ENCODE assay signal across 14 cellular contexts in the genomic region with DNA sequence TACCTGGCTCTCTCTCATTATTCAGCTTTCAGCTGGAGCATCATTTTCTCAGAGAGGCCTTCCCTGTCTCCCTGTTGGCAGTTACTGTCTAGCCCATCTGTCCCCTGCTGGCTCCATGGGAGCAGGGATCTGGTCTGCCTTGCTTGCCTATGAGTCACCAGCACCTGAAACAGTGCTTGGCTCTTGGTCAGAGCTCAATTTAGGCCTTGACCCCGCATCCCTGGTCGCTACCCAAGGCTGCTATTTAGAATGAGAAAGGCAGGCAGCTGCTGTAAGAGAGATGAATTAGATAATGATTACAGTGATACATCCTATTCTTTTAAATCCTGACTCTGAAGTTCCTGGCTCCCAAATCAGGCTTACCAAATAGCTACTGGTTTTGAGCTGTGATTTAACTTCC. TPM values are rescaled to one million over a fixed set of nuclear protein-coding genes. Genes with fewer than 3 reads are reported as not detected.
DNase-seq lines count a peak whose midpoint lies in the region; ATAC-seq and TF ChIP-seq lines count a peak whose summit lies in the region.
"Had no signal": no experiment of that assay in that cellular context is flagged by ENCODE, and none has a peak within 500 bp of the region (broad histone marks: within the 10 kb centered on the region; RNA-seq: fewer than 3 reads in every experiment).

No MANE protein-coding gene starts in this region.

- H3K9me3 ChIP-seq in gastrocnemius medialis = no peaks in the 10 kb centered on the region

- TF ChIP-seq CTCF in foreskin keratinocyte (conservative IDR thresholded peaks at IDR 0.05) (no peak), gastrocnemius medialis (IDR thresholded peaks at IDR 0.05 in 4 of 5, conservative IDR thresholded peaks at IDR 0.05 in 1 of 5) (no peak), GM13977 (IDR thresholded peaks at IDR 0.05; ENCODE audit: extremely low read depth, insufficient read depth, missing control alignments) (no peak)

- DNase-seq in NCI-H748 (lab: John Stamatoyannopoulos, UW; ENCODE audit: unreplicated experiment) (peak; percentile 24), NCI-H748 treated with DMSO at 0.1 percent for 48 hours (lab: John Stamatoyannopoulos, UW) (no peak), NCI-H69 (lab: John Stamatoyannopoulos, UW) (peak; percentile 83), foreskin keratinocyte (no peak), gastrocnemius medialis (peak; percentile 32 to 74), GM19240 (ENCODE audit: insufficient read length, low spot score) (no peak), GOT3 (lab: John Stamatoyannopoulos, UW) (no peak), GM13977 (ENCODE audit: low spot score) (no peak)
- DNase-seq: ACHN; activated T-cell treated with anti-CD3 and anti-CD28 coated beads, Interleukin-2, amount 50 U/mL, for 1 hour; effector CD4-positive, alpha-beta T cell; NCI-H1105; stimulated activated CD4-positive, alpha-beta T cell treated with anti-CD3 and anti-CD28 coated beads, Interleukin-2, amount 100 ng/mL, for 24 hours had no signal

- ATAC-seq in foreskin keratinocyte (peak; percentile 25), gastrocnemius medialis (peak; percentile 92 to 98)
- ATAC-seq: activated CD4-positive, CD25-positive, alpha-beta regulatory T cell treated with anti-CD3 and anti-CD28 coated beads, Interleukin-2, amount 50 U/mL, for 24 hours had no signal

- H3K36me3 ChIP-seq in gastrocnemius medialis = no peaks in the 10 kb centered on the region

- no peak overlapping the region for H3K4me3 ChIP-seq in gastrocnemius medialis

- no peak for TF ChIP-seq POLR2A in gastrocnemius medialis (IDR thresholded peaks at IDR 0.05)

- in situ Hi-C loops in gastrocnemius medialis (cut with MboI; ENCODE audit: low sequenced_read_pairs in 4 of 4) = no loop called here
- in situ Hi-C loops in GM13977 (cut with MboI; ENCODE audit: low pct_unique_long_range_greater_than_20kb, low sequenced_read_pairs, unreplicated experiment) = no loop called here

- no peaks in the 10 kb centered on the region for H3K4me1 ChIP-seq in foreskin keratinocyte
- H3K4me1 ChIP-seq in gastrocnemius medialis = peaks cover 0 to 3% of the 10 kb centered on the region in 2 donors

- no peak overlapping the region for H3K27ac ChIP-seq in foreskin keratinocyte
- peak overlapping the region in 3 of 4 donors; percentile 5 to 64 (median 9) for H3K27ac ChIP-seq in gastrocnemius medialis

- intact Hi-C loops in gastrocnemius medialis (cut with DNase I; ENCODE audit: low total_unique reads) = no loop called here

- no peaks in the 10 kb centered on the region for H3K27me3 ChIP-seq in foreskin keratinocyte
- H3K27me3 ChIP-seq in gastrocnemius medialis = no peaks in the 10 kb centered on the region

RNA-seq across cellular contexts. Expression of gene KCNE4, which starts 32.9 kb away (rescaled TPM):
- total RNA-seq in foreskin keratinocyte (0.14 TPM in 2 replicates), gastrocnemius medialis (1 to 10 TPM; 2.0 to 6.1 (median 3.3) TPM)
- polyA plus RNA-seq in foreskin keratinocyte = 0.09 and 0.10 TPM in 2 replicates

Comparison
In these comparisons a context has a peak if more than half of its experiments do, and no peak if none do; other contexts are left out.
1. DNase-seq: peak in NCI-H748 (single experiment), NCI-H69 (single experiment) and gastrocnemius medialis (2 of 2); none in NCI-H748 treated with DMSO at 0.1 percent for 48 hours (single experiment), foreskin keratinocyte (0 of 2), GM19240 (single experiment), GOT3 (single experiment) and GM13977 (single experiment).